In the genomic region with DNA sequence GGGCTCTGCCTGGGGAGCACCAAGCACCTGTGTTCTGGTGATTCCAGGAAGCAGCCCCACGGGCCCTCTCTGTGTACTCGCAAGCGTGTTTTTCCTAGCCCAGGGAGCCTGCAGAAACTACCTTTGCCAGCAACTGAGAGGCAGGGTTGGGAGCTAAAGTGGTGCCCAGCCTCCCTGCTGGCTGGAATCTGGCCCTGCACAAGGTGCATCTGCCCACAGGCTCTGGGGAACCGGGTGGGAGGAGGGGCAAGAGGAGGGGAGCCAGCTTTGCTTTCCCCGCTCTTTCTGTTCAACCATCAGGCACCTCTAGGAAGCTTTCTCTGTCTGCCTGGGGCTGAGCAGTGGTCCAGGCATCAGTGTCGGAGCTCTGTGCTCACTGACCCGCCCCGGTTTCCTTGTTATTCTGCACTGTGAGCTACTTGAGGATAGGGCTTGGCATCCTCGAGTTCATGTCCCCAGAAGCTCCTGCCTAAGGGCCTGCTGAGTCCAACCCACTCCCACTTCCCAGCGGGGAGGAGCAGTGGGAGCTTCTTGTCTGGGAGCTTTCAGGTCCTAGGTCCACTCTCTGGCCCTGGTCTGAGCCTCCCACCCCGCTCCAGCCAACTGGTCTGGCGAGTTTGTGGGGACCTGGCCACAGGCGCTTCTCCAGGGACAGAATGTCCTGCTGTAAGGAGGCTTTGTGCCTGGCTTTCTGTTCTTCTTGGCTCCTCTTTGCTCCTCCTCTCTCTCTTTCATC, we compare ENCODE assay signal across 9 cellular contexts. TPM values are rescaled to one million over a fixed set of nuclear protein-coding genes. Genes with fewer than 3 reads are reported as not detected.
DNase-seq lines count a peak whose midpoint lies in the region; ATAC-seq and TF ChIP-seq lines count a peak whose summit lies in the region.
"Had no signal": no experiment of that assay in that cellular context is flagged by ENCODE, and none has a peak within 500 bp of the region (broad histone marks: within the 10 kb centered on the region; RNA-seq: fewer than 3 reads in every experiment).

No MANE protein-coding gene starts in this region.

- peak overlapping the region; percentile 40 for H3K4me3 ChIP-seq in LNCaP clone FGC (ENCODE audit: low read depth, low read length)
- no peak overlapping the region for H3K4me3 ChIP-seq in colonic mucosa
- no peak overlapping the region for H3K4me3 ChIP-seq in mucosa of rectum (ENCODE audit: low read length in 2 of 2)

- intact Hi-C loops in colonic mucosa (cut with DNase I) = no loop called here

- TF ChIP-seq CTCF in LNCaP clone FGC (IDR thresholded peaks at IDR 0.05; ENCODE audit: control insufficient read depth, extremely low read depth, insufficient read depth) = peak; percentile 33; the same call in 1 of the 2 replicates
- no peak for TF ChIP-seq CTCF in colonic mucosa (IDR thresholded peaks at IDR 0.05)

- peaks cover 75% of the 10 kb centered on the region for H3K4me1 ChIP-seq in colonic mucosa
- H3K4me1 ChIP-seq in mucosa of rectum (ENCODE audit: control insufficient read depth in 2 of 2, insufficient read depth in 2 of 2, low read length in 2 of 2) = peaks cover 72 to 85% of the 10 kb centered on the region in 2 donors

- H3K27ac ChIP-seq in colonic mucosa (peak overlapping the region; percentile 65), mucosa of rectum (ENCODE audit: low read depth in 2 of 2, low read length in 2 of 2) (peak overlapping the region; percentile 60 to 71)

- DNase-seq in ACHN (peak; percentile 48), LNCaP clone FGC (ENCODE audit: low read depth) (peak; percentile 86), colonic mucosa (no peak), H4 (ENCODE audit: low spot score) (no peak), NCI-H2227 treated with DMSO at 0.1 percent for 48 hours (lab: John Stamatoyannopoulos, UW) (no peak), AG08395 (ENCODE audit: low spot score) (no peak)
- DNase-seq: SIG-M5 had no signal

- H3K27me3 ChIP-seq in colonic mucosa (no peaks in the 10 kb centered on the region), mucosa of rectum (ENCODE audit: control insufficient read depth in 2 of 2, insufficient read depth in 2 of 2, low read length in 2 of 2) (no peaks in the 10 kb centered on the region)

- ATAC-seq in GM18520 (IDR thresholded peaks at IDR 0.05; ENCODE audit: unreplicated experiment) = no peak

- H3K9me3 ChIP-seq in colonic mucosa (no peaks in the 10 kb centered on the region), mucosa of rectum (ENCODE audit: control insufficient read depth in 2 of 2, low read length in 2 of 2) (no peaks in the 10 kb centered on the region)

- no peaks in the 10 kb centered on the region for H3K36me3 ChIP-seq in colonic mucosa
- H3K36me3 ChIP-seq in mucosa of rectum (ENCODE audit: control insufficient read depth in 2 of 2, insufficient read depth in 2 of 2, low read length in 2 of 2) = no peaks in the 10 kb centered on the region

- H3K9ac ChIP-seq in colonic mucosa (ENCODE audit: low read depth in 2 of 2, low read length in 2 of 2) (peak overlapping the region; percentile 54 to 82), mucosa of rectum (ENCODE audit: low read depth in 1 of 2, low read length in 2 of 2) (peak overlapping the region; percentile 70 to 78)

- in situ Hi-C loops in ACHN (cut with HindIII; ENCODE audit: low pct_ligation_motif_present, low pct_unique_long_range_greater_than_20kb, low sequenced_read_pairs) = no loop called here

RNA-seq across cellular contexts. Expression of a gene that starts 14.9 kb away (rescaled TPM):
- total RNA-seq in colonic mucosa = 10 to 100 TPM in 1 of 2 donors, 1 to 10 TPM in 1; 7.5 to 12.2 TPM
- total RNA-seq in H4 (2014; rRNA removed; shearing (Covaris generic)) = 0.68 and 0.83 TPM in 2 replicates

RNA-seq across cellular contexts. Expression of a gene that starts 57.3 kb away (rescaled TPM):
- 10 to 100 TPM in 1 of 2 donors, 1 to 10 TPM in 1; 8.8 to 14.9 TPM for total RNA-seq in colonic mucosa
- 1.0 and 1.2 TPM in 2 replicates for total RNA-seq in H4 (2014; rRNA removed; shearing (Covaris generic))

Comparison
In these comparisons a context has a peak if more than half of its experiments do, and no peak if none do; other contexts are left out.
1. DNase-seq: peak in ACHN (single experiment) and LNCaP clone FGC (single experiment); none in colonic mucosa (single experiment), H4 (single experiment), NCI-H2227 treated with DMSO at 0.1 percent for 48 hours (single experiment) and AG08395 (single experiment).